Comparison of ENCODE assay signal across 3 cellular contexts in genomic region chr10:89624020-89624419, GRCh38.
"Had no signal": no experiment of that assay in that cellular context is flagged by ENCODE, and none has a peak within 500 bp of the region (broad histone marks: within the 10 kb centered on the region; RNA-seq: fewer than 3 reads in every experiment).

No MANE protein-coding gene starts in this region.

- DNase-seq: GDM1, GF-D8 had no signal

- H3K4me3 ChIP-seq: GM12878 had no signal

- ATAC-seq: GM12878 had no signal
